ENCODE assay signal across 10 cellular contexts in the genomic region with DNA sequence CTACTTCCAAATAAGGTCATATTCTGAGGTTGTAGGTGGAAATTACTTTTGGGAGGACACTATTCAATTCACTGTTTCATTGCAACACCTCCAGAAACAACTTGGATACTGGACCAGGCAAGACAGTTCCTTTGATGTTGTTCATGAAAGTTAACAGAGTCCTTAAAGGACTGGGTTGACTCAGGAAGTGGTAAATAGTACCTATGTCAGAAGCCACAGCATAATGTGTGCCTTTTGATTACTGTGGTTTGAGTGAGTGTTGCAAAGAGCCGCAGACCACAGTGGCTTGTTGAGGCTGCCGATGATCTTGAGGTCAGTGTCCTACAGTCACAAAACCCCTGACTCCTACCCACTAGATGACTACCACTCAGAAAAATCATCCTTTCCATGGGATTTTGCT. TPM values are rescaled to one million over a fixed set of nuclear protein-coding genes. Genes with fewer than 3 reads are reported as not detected.
DNase-seq lines count a peak whose midpoint lies in the region; ATAC-seq and TF ChIP-seq lines count a peak whose summit lies in the region.
"Had no signal": no experiment of that assay in that cellular context is flagged by ENCODE, and none has a peak within 500 bp of the region (broad histone marks: within the 10 kb centered on the region; RNA-seq: fewer than 3 reads in every experiment).

No MANE protein-coding gene starts in this region.

- peak; percentile 34 for DNase-seq in SIG-M5 treated with dmso at 0.1 percent for 504 hours (lab: John Stamatoyannopoulos, UW; ENCODE audit: unreplicated experiment)
- no peak for DNase-seq in SIG-M5 (lab: John Stamatoyannopoulos, UW)
- DNase-seq in activated CD4-positive, alpha-beta T cell treated with anti-CD3 and anti-CD28 coated beads for 48 hours = peak; percentile 68
- DNase-seq in naive thymus-derived CD4-positive, alpha-beta T cell = peak in 7 of 9 donors; percentile 1 to 60 (median 28)
- DNase-seq in trophoblast cell = no peak
- no peak for DNase-seq in A673 (ENCODE audit: low spot score)
- no peak for DNase-seq in prostate gland (ENCODE audit: low spot score)

- no peak overlapping the region for H3K9ac ChIP-seq in trophoblast cell (ENCODE audit: low read length)

- BruUV-seq in A673 (replicated peaks; lab: Mats Ljungman, UMichigan) = no TSS peak

- H3K27ac Mint-ChIP-seq in naive thymus-derived CD4-positive, alpha-beta T cell = peak overlapping the region in 2 of 9 donors; percentile 38 to 44

- H4K91ac ChIP-seq in trophoblast cell (ENCODE audit: low read depth, low read length) = no peak overlapping the region

- no peak for TF ChIP-seq POLR2A in prostate gland (IDR thresholded peaks at IDR 0.05)

- H3K4me3 Mint-ChIP-seq in naive thymus-derived CD4-positive, alpha-beta T cell = peak overlapping the region in 1 of 10 donors; percentile 38

- CTCF ChIA-PET in naive thymus-derived CD4-positive, alpha-beta T cell (lab: Charles Lee) = interaction anchor here (0.6 kb wide), 1 partner anchor 12 kb away, joined by 3 read pairs; no protein-coding TSS in a partner anchor
- CTCF ChIA-PET in A673 (lab: Charles Lee) = no interaction called here

- H3K27ac ChIP-seq in naive thymus-derived CD4-positive, alpha-beta T cell (ENCODE audit: low read depth, low read length) = no peak overlapping the region
- H3K27ac ChIP-seq in trophoblast cell (ENCODE audit: low read depth, low read length) (no peak overlapping the region), A673 (ENCODE audit: low read depth, low read length, poor library complexity, severe bottlenecking) (no peak overlapping the region), prostate gland (no peak overlapping the region)

- no peaks in the 10 kb centered on the region for H3K79me2 ChIP-seq in trophoblast cell (ENCODE audit: control insufficient read depth, insufficient read depth, low read length, poor library complexity)

- H2BK5ac ChIP-seq in trophoblast cell (ENCODE audit: low read depth, low read length, poor library complexity) = no peak overlapping the region

- H3K4me1 Mint-ChIP-seq in naive thymus-derived CD4-positive, alpha-beta T cell = peaks cover 6 to 25% (median 10%) of the 10 kb centered on the region in 7 donors

- no peak overlapping the region for H3K14ac ChIP-seq in trophoblast cell (ENCODE audit: low read length)

- no peaks in the 10 kb centered on the region for H3K79me1 ChIP-seq in trophoblast cell (ENCODE audit: low read length)

- peaks cover 0 to 2% (median 0%) of the 10 kb centered on the region in 11 donors for H3K9me3 Mint-ChIP-seq in naive thymus-derived CD4-positive, alpha-beta T cell

- H2BK120ac ChIP-seq in trophoblast cell (ENCODE audit: insufficient read depth, low read length, poor library complexity) = no peak overlapping the region

- peaks cover 0 to 2% (median 0%) of the 10 kb centered on the region in 5 donors for H3K36me3 Mint-ChIP-seq in naive thymus-derived CD4-positive, alpha-beta T cell

- no peak overlapping the region for H3K4me3 ChIP-seq in naive thymus-derived CD4-positive, alpha-beta T cell (ENCODE audit: low read length)
- no peak overlapping the region for H3K4me3 ChIP-seq in trophoblast cell (ENCODE audit: low read depth, low read length)
- H3K4me3 ChIP-seq in A673 (ENCODE audit: low read depth, low read length, poor library complexity, severe bottlenecking) = no peak overlapping the region
- H3K4me3 ChIP-seq in prostate gland = no peak overlapping the region

- peaks cover 0 to 10% of the 10 kb centered on the region in 2 donors for H3K4me1 ChIP-seq in naive thymus-derived CD4-positive, alpha-beta T cell (ENCODE audit: control insufficient read depth in 2 of 2, insufficient read depth in 2 of 2, low read length in 2 of 2)
- H3K4me1 ChIP-seq in trophoblast cell (ENCODE audit: control insufficient read depth in 1 of 2, insufficient read depth in 2 of 2, low read length in 2 of 2) = no peaks in the 10 kb centered on the region
- no peaks in the 10 kb centered on the region for H3K4me1 ChIP-seq in A673 (ENCODE audit: insufficient read depth, low read length, poor library complexity, severe bottlenecking)
- no peaks in the 10 kb centered on the region for H3K4me1 ChIP-seq in prostate gland (replicated peaks)

- H2AFZ ChIP-seq in trophoblast cell (ENCODE audit: insufficient read depth, low read length, poor library complexity) = no peak overlapping the region

- no peak overlapping the region for H4K12ac ChIP-seq in trophoblast cell (ENCODE audit: low read depth, low read length)

- TF ChIP-seq CTCF in A673 (conservative IDR thresholded peaks at IDR 0.05; ENCODE audit: low read depth, low read length) = no peak
- no peak for TF ChIP-seq CTCF in prostate gland (IDR thresholded peaks at IDR 0.05)

- POLR2A ChIA-PET in naive thymus-derived CD4-positive, alpha-beta T cell (lab: Charles Lee) = no interaction called here
- POLR2A ChIA-PET in A673 (lab: Charles Lee; ENCODE audit: low non-redundant PET) = no interaction called here

- H3K27me3 ChIP-seq in naive thymus-derived CD4-positive, alpha-beta T cell (ENCODE audit: control insufficient read depth in 2 of 2, insufficient read depth in 2 of 2, low read length in 2 of 2) = peaks cover 0 to 11% of the 10 kb centered on the region in 2 donors
- H3K27me3 ChIP-seq in trophoblast cell (ENCODE audit: insufficient read depth, low read length) (no peaks in the 10 kb centered on the region), A673 (replicated peaks; ENCODE audit: insufficient read depth, low read depth, low read length, poor library complexity) (peaks cover 10% of the 10 kb centered on the region), prostate gland (replicated peaks; ENCODE audit: insufficient read depth) (no peaks in the 10 kb centered on the region)

- H3K4ac ChIP-seq in trophoblast cell (ENCODE audit: low read depth, low read length) = no peak overlapping the region

- ATAC-seq in HG03432 (IDR thresholded peaks at IDR 0.05; ENCODE audit: unreplicated experiment) = peak; percentile 99
- ATAC-seq in naive thymus-derived CD4-positive, alpha-beta T cell = peak; percentile 91

- no peak overlapping the region for H4K8ac ChIP-seq in trophoblast cell (ENCODE audit: low read depth, low read length)

- H3K18ac ChIP-seq in trophoblast cell (ENCODE audit: low read length) = no peak overlapping the region

- peaks cover 45 to 79% (median 60%) of the 10 kb centered on the region in 5 donors for H3K27me3 Mint-ChIP-seq in naive thymus-derived CD4-positive, alpha-beta T cell

- no peak overlapping the region for H2AK5ac ChIP-seq in trophoblast cell (ENCODE audit: low read length)

- no peak overlapping the region for H3K4me2 ChIP-seq in trophoblast cell (ENCODE audit: low read length)

- WGBS in trophoblast cell (ENCODE audit: extremely low coverage, insufficient coverage, insufficient read length) = no CpG with 5 or more reads among the region's 2 CpGs
- WGBS in prostate gland = 80% methylated on average over 2 of the region's 2 CpGs

- H3K23ac ChIP-seq in trophoblast cell (ENCODE audit: low read length) = no peak overlapping the region

- no peaks in the 10 kb centered on the region for H3K9me3 ChIP-seq in naive thymus-derived CD4-positive, alpha-beta T cell (ENCODE audit: control insufficient read depth in 2 of 3, low read length in 3 of 3)
- H3K9me3 ChIP-seq in trophoblast cell (ENCODE audit: insufficient read depth, low read depth, low read length) (no peaks in the 10 kb centered on the region), A673 (ENCODE audit: low read depth, low read length, poor library complexity, severe bottlenecking) (no peaks in the 10 kb centered on the region), prostate gland (no peaks in the 10 kb centered on the region)

- intact Hi-C loops in naive thymus-derived CD4-positive, alpha-beta T cell (cut with micrococcal nuclease) = loop anchor here in 1 of 2 donors (5.0 kb wide), 1 partner anchor 133 kb away; no protein-coding TSS in a partner anchor
- intact Hi-C loops in A673 (cut with micrococcal nuclease; ENCODE audit: unreplicated experiment) = no loop called here
- intact Hi-C loops in prostate gland (cut with DNase I) = no loop called here

- no peak overlapping the region for H2BK12ac ChIP-seq in trophoblast cell (ENCODE audit: low read length)

- no peaks in the 10 kb centered on the region for H3K36me3 ChIP-seq in naive thymus-derived CD4-positive, alpha-beta T cell (ENCODE audit: control insufficient read depth in 2 of 3, insufficient read depth in 3 of 3, low read length in 3 of 3)
- no peaks in the 10 kb centered on the region for H3K36me3 ChIP-seq in trophoblast cell (ENCODE audit: control insufficient read depth in 1 of 2, insufficient read depth in 2 of 2, low read length in 2 of 2)
- H3K36me3 ChIP-seq in A673 (ENCODE audit: insufficient read depth, low read length, poor library complexity, severe bottlenecking) = no peaks in the 10 kb centered on the region
- H3K36me3 ChIP-seq in prostate gland = no peaks in the 10 kb centered on the region

RNA-seq across cellular contexts. Expression of a gene that starts 10.9 kb away (rescaled TPM):
- total RNA-seq in naive thymus-derived CD4-positive, alpha-beta T cell = not detected
- not detected for polyA plus RNA-seq in naive thymus-derived CD4-positive, alpha-beta T cell
- polyA plus RNA-seq in trophoblast cell (2013) = 0.08 and 0.15 TPM in 2 replicates
- total RNA-seq in A673 (2021) = not detected in 2 replicates
- total RNA-seq in prostate gland = 10 to 100 TPM; 19.9 to 25.3 TPM
- total RNA-seq: T-helper 2 cell treated with Interferon-gamma antibody and Interleukin-4, amounts not matched to agents 100 ng/mL and 5 ng/mL, for 36 hours had no signal
- polyA plus RNA-seq: neural cell had no signal

Comparison
In these comparisons a context has a peak if more than half of its experiments do, and no peak if none do; other contexts are left out.
1. DNase-seq: peak in SIG-M5 treated with dmso at 0.1 percent for 504 hours (single experiment), activated CD4-positive, alpha-beta T cell treated with anti-CD3 and anti-CD28 coated beads for 48 hours (single experiment) and naive thymus-derived CD4-positive, alpha-beta T cell (7 of 9); none in SIG-M5 (single experiment), trophoblast cell (0 of 2), A673 (single experiment) and prostate gland (single experiment).
2. RNA of a gene that starts 10.9 kb away (total RNA-seq): 19.9 to 25.3 TPM in prostate gland; not detected in naive thymus-derived CD4-positive, alpha-beta T cell and not detected in A673; every median in the first group is over 10 times any median in the second.